ENCODE assay signal across 8 cellular contexts in the genomic region with DNA sequence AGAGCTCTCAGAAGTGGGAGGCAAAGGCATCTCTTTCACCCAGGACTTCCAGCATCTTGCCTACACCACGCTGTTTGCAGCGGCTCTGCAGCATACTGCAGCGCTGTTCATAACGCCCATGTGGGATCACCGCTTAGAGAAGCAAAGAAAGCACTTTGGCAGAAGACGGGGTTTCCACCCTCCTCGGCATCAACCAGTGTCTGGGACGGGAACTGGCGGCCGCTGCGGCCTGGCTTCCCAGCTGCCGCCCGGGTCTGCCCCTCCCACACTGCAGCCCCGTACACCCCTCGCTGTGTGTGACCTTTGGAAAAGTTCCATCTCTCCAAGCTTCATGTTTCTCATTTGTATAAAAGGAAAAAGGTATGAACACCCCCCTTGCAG. TPM values are rescaled to one million over a fixed set of nuclear protein-coding genes. Genes with fewer than 3 reads are reported as not detected.
DNase-seq lines count a peak whose midpoint lies in the region; ATAC-seq and TF ChIP-seq lines count a peak whose summit lies in the region.

No MANE protein-coding gene starts in this region.

- H3K27ac Mint-ChIP-seq in activated B cell treated with CpG ODN at 0.5 μM for 24 hours = peak overlapping the region; percentile 87

- no peaks in the 10 kb centered on the region for H3K27me3 ChIP-seq in layer of hippocampus (ENCODE audit: control insufficient read depth, insufficient read depth, low read length)

- H3K4me1 Mint-ChIP-seq in activated B cell treated with CpG ODN at 0.5 μM for 24 hours = peaks cover 40% of the 10 kb centered on the region

- intact Hi-C loops in activated B cell treated with CpG ODN at 0.5 μM for 24 hours (cut with micrococcal nuclease) = loop anchor here (10.0 kb wide), 1 partner anchor 1328 kb away; a partner anchor contains a TSS

- POLR2A ChIA-PET in activated B cell treated with CpG ODN at 0.5 μM for 24 hours (lab: Charles Lee) = interaction anchor here (0.6 to 5.3 kb wide), 7 partner anchors 9 to 101 kb away, joined by 3 to 84 read pairs (median 3); a partner anchor contains a TSS

- peak overlapping the region; percentile 81; the same call in 1 of the 2 replicates for H3K4me3 ChIP-seq in GM08714 (ENCODE audit: low read length)
- H3K4me3 ChIP-seq in coronary artery = peak overlapping the region; percentile 81

- peak overlapping the region; percentile 95 for H3K4me3 Mint-ChIP-seq in activated B cell treated with CpG ODN at 0.5 μM for 24 hours

- DNase-seq in HuH-7 (ENCODE audit: low spot score) (peak; percentile 70), activated B cell treated with CpG ODN at 0.5 μM for 24 hours (peak; percentile 27), coronary artery (ENCODE audit: low spot score) (no peak), T1000 (lab: John Stamatoyannopoulos, UW) (no peak)
- peak; percentile 33 for DNase-seq in stimulated activated CD4-positive, alpha-beta T cell treated with anti-CD3 and anti-CD28 coated beads, Interleukin-1b, Interleukin-23, amount 100 ng/mL, for 48 hours

- ATAC-seq in activated B cell treated with CpG ODN at 0.5 μM for 24 hours (ENCODE audit: low read depth) (peak; percentile 35), GM21619 (IDR thresholded peaks at IDR 0.05; ENCODE audit: unreplicated experiment) (no peak)

- H3K36me3 Mint-ChIP-seq in activated B cell treated with CpG ODN at 0.5 μM for 24 hours (ENCODE audit: low read depth) = peaks cover 14% of the 10 kb centered on the region

- H3K27me3 Mint-ChIP-seq in activated B cell treated with CpG ODN at 0.5 μM for 24 hours = no peaks in the 10 kb centered on the region

- CTCF ChIA-PET in activated B cell treated with CpG ODN at 0.5 μM for 24 hours (lab: Charles Lee) = no interaction called here

- H3K9me3 Mint-ChIP-seq in activated B cell treated with CpG ODN at 0.5 μM for 24 hours = no peaks in the 10 kb centered on the region

- TF ChIP-seq CTCF in activated B cell treated with CpG ODN at 0.5 μM for 24 hours (IDR thresholded peaks at IDR 0.05) (no peak), coronary artery (IDR thresholded peaks at IDR 0.05) (no peak)

- H3K27ac ChIP-seq in coronary artery (peak overlapping the region; percentile 76 to 93), layer of hippocampus (ENCODE audit: low read depth, low read length) (peak overlapping the region; percentile 80)

RNA-seq across cellular contexts. Expression of a gene that starts 0.5 kb away (rescaled TPM):
- 16.6 and 18.3 TPM in 2 replicates for total RNA-seq in activated B cell treated with CpG ODN at 0.5 μM for 24 hours

RNA-seq across cellular contexts. Expression of a gene that starts 13.4 kb away (rescaled TPM):
- 39.1 and 44.9 TPM in 2 replicates for total RNA-seq in activated B cell treated with CpG ODN at 0.5 μM for 24 hours

RNA-seq across cellular contexts. Expression of a gene that starts 13.7 kb away (rescaled TPM):
- 121 and 128 TPM in 2 replicates for total RNA-seq in activated B cell treated with CpG ODN at 0.5 μM for 24 hours

RNA-seq across cellular contexts. Expression of a gene that starts 21.5 kb away (rescaled TPM):
- total RNA-seq in activated B cell treated with CpG ODN at 0.5 μM for 24 hours = 37.6 and 39.6 TPM in 2 replicates

Comparison
In these comparisons a context has a peak if more than half of its experiments do, and no peak if none do; other contexts are left out.
1. DNase-seq: peak in HuH-7 (single experiment), activated B cell treated with CpG ODN at 0.5 μM for 24 hours (single experiment) and stimulated activated CD4-positive, alpha-beta T cell treated with anti-CD3 and anti-CD28 coated beads, Interleukin-1b, Interleukin-23, amount 100 ng/mL, for 48 hours (single experiment); none in coronary artery (single experiment) and T1000 (single experiment).